Comparison of ENCODE assay signal across 8 cellular contexts in the genomic region with DNA sequence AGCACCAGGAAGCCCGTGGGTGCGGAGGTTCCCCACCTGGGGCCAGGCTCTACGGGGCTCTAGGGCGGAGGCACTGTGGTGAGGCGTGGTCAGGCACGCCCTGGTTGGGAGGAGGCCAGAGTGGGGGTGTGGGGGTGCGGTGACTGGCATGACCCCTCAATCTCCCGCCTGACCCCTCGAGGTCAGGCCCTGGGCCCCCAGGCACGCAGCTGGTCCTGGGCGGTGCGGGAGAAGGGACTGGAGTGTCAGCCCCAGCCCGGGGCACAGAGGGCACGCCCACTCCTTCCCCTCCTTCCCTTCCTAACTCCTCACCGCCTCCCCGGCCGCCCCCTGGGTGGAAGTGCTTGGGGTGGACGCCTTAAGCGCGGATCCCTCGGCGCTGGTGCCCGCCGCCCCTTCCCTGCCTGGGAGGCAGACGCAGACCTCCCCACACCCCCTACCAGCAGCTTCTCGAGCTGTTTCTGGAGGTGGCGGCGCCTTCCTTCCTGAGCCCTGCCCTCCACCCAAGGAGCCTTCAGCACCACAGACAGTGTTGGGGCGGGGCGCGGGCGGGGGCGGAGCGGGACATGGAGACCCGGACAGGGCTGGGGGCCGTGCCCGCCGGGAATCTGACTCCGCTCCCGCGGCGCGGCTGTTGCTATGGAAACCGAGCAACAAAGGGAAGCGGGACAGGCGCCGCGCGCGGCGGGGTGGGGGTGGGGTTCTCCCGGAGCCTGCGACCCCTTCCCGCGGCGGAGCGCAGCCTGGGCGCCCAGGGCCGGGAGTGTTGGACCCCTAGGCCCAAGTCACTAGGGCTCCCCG.
DNase-seq lines count a peak whose midpoint lies in the region; ATAC-seq and TF ChIP-seq lines count a peak whose summit lies in the region.

No MANE protein-coding gene starts in this region.

- TF ChIP-seq CTCF in coronary artery (IDR thresholded peaks at IDR 0.05) = no peak

- DNase-seq in NCI-H2029 (lab: John Stamatoyannopoulos, UW) (peak; percentile 81), NCI-H2029 treated with DMSO at 0.1 percent for 48 hours (lab: John Stamatoyannopoulos, UW) (no peak), NCI-H345 (lab: John Stamatoyannopoulos, UW) (peak; percentile 93), coronary artery (ENCODE audit: low spot score) (peak; percentile 98), kidney glomerular epithelial cell (lab: John Stamatoyannopoulos, UW) (peak; percentile 67)
- DNase-seq in activated CD4-positive, alpha-beta T cell treated with anti-CD3 and anti-CD28 coated beads for 4 hours = peak; percentile 66 to 68
- peak; percentile 69 to 72 for DNase-seq in stimulated activated CD4-positive, alpha-beta T cell treated with anti-CD3 and anti-CD28 coated beads, Interleukin-2, amount 100 ng/mL, for 24 hours

- peak overlapping the region; percentile 96 to 100 for H3K27ac ChIP-seq in coronary artery

- ATAC-seq in GM18520 (IDR thresholded peaks at IDR 0.05; ENCODE audit: unreplicated experiment) = no peak

- H3K4me3 ChIP-seq in coronary artery = peak overlapping the region; percentile 97
